In the genomic region with DNA sequence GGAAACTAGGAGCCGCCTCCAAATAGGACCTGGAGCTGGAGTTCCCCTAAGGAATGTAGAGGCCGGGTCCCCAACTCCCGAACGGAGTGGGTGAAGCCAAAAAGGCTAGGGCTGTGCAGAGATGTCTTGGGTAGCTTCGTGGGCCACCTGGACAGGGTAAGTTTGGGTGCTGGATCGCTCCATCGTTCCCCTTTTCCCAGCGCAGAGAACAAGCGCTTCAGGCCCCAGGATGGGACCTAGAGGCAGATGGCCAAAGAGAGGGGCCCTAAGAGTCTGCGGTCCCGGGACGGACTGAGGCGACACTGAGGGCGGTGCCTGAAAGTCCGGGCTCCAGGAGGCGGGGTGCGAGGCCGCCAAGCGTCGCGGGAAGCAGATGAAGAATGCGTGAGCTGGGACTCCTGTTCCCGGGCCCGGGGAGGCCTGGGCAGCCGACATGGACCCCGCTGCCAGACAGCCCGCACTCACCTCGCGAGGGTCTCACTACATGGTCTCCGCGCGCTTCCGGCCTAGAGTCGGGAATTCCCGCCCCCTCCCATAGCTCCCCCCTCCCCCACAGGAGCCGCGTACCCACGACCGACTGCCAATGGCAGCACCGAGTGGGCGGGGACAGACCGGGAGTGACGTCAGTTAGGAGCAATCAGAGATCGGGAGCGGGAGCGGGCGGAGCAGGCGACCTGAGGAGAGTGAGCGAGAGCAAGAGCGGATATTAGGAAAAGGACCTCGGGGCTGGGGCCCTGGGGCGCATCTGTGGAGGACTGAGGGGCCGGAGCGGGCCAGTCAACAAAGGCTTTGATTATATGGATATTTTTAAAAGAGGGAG, we compare ENCODE assay signal across 1 cellular context.
A peak's percentile ranks its signal among the peaks of the same experiment; 100 is the strongest.
TF ChIP-seq lines count a peak whose summit lies in the region.

A gene with protein sequence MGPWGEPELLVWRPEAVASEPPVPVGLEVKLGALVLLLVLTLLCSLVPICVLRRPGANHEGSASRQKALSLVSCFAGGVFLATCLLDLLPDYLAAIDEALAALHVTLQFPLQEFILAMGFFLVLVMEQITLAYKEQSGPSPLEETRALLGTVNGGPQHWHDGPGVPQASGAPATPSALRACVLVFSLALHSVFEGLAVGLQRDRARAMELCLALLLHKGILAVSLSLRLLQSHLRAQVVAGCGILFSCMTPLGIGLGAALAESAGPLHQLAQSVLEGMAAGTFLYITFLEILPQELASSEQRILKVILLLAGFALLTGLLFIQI (minus strand): TSS at position 508 of the 820 bp plus-strand sequence. CDS start 822 bp downstream, outside the sequence.

TF ChIP-seq in SK-N-SH, 30 proteins besides CTCF, POLR2A, EP300 and RAD21 (continued from another document):
- TF ChIP-seq PBX3 (IDR thresholded peaks at IDR 0.05) (peak; percentile 98), NRF1 (IDR thresholded peaks at IDR 0.05; ENCODE audit: low read depth, low read length) (no peak), POLR2AphosphoS5 (IDR thresholded peaks at IDR 0.05; ENCODE audit: low read depth, low read length) (peak; percentile 77), GATA2 (CRISPR knock-in tag; IDR thresholded peaks at IDR 0.05) (no peak), ZBTB33 (IDR thresholded peaks at IDR 0.05; ENCODE audit: borderline replicate concordance, low read depth) (peak; percentile 56; the same call in 1 of the 2 replicates), JUND (IDR thresholded peaks at IDR 0.05) (no peak), RXRA (IDR thresholded peaks at IDR 0.05; ENCODE audit: borderline replicate concordance, low read depth) (no peak), EZH2phosphoT487 (IDR thresholded peaks at IDR 0.05; ENCODE audit: borderline replicate concordance, low read depth) (no peak), ELF1 (IDR thresholded peaks at IDR 0.05) (0 out of 2 replicates have a peak, but pooled peaks have one; percentile 32), FOXJ3 (CRISPR knock-in tag; IDR thresholded peaks at IDR 0.05) (no peak), GABPA (IDR thresholded peaks at IDR 0.05; ENCODE audit: low read depth) (peak; percentile 50), NFIC (IDR thresholded peaks at IDR 0.05; ENCODE audit: borderline replicate concordance) (no peak), TCF12 (IDR thresholded peaks at IDR 0.05) (no peak), CHD2 (IDR thresholded peaks at IDR 0.05; ENCODE audit: low read length, partially characterized antibody) (peak; percentile 95), FOSL2 (IDR thresholded peaks at IDR 0.05; ENCODE audit: borderline replicate concordance, low read depth) (no peak), YY1 (IDR thresholded peaks at IDR 0.05; ENCODE audit: low read depth) (no peak), RCOR1 (IDR thresholded peaks at IDR 0.05; ENCODE audit: low read length) (no peak), USF1 (IDR thresholded peaks at IDR 0.05; ENCODE audit: borderline replicate concordance, low read depth) (no peak), TAF1 (IDR thresholded peaks at IDR 0.05; ENCODE audit: borderline replicate concordance, low read depth, low read length) (peak; percentile 46)
- TF ChIP-seq, protein P1, sequence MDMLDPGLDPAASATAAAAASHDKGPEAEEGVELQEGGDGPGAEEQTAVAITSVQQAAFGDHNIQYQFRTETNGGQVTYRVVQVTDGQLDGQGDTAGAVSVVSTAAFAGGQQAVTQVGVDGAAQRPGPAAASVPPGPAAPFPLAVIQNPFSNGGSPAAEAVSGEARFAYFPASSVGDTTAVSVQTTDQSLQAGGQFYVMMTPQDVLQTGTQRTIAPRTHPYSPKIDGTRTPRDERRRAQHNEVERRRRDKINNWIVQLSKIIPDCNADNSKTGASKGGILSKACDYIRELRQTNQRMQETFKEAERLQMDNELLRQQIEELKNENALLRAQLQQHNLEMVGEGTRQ (IDR thresholded peaks at IDR 0.05; ENCODE audit: borderline replicate concordance, low read depth, low read length) = no peak
- TF ChIP-seq, protein P2, sequence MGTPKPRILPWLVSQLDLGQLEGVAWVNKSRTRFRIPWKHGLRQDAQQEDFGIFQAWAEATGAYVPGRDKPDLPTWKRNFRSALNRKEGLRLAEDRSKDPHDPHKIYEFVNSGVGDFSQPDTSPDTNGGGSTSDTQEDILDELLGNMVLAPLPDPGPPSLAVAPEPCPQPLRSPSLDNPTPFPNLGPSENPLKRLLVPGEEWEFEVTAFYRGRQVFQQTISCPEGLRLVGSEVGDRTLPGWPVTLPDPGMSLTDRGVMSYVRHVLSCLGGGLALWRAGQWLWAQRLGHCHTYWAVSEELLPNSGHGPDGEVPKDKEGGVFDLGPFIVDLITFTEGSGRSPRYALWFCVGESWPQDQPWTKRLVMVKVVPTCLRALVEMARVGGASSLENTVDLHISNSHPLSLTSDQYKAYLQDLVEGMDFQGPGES (IDR thresholded peaks at IDR 0.05; ENCODE audit: low read depth, low read length) = peak; percentile 62
- TF ChIP-seq, protein P3, sequence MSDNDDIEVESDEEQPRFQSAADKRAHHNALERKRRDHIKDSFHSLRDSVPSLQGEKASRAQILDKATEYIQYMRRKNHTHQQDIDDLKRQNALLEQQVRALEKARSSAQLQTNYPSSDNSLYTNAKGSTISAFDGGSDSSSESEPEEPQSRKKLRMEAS (IDR thresholded peaks at IDR 0.05; ENCODE audit: low read depth) = 0 out of 2 replicates have a peak, but pooled peaks have one; percentile 11
